In the genomic region with DNA sequence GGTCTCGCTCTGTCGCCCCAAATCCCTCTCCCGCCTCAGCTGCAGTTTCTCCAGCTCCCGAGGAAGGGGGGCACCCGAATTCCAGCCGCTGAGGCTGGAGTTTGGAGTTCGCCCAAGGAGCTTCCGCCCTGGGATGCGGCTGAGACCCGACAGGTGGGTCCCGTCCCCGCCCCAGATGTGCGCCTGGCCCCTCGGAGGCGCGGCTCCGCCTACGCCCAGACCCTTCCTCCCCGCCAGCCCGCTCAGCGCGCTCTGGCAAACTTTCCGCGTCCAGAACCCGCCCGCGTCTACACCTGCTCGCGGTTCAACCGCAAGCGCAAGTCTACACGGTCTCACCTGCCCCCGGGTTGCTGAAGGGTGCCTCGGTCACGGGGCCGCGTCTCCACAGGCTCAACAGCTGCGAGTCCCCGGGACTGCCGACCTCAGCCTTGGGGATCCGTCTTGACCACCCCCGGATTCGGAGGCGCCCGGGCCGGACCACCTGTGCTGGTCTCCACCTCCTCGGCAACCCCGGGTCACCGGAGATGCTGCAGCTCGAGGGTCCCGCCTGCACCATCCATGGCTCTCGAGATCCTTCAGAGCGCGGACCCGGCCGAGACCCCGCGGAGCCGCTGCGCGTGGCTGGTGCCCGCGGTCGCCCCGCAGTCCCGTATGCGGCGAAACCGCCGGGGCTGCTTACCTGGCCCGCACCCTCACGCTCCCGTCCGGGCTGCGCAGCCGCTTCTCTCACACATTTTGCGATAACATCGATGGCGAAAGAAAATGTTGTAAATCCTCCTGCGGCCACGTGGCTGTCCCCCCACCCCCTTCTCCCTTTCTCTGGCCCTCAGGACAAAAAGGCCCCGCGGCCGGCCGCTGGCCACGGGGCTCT, we compare ENCODE assay signal across 7 cellular contexts.
DNase-seq lines count a peak whose midpoint lies in the region; ATAC-seq and TF ChIP-seq lines count a peak whose summit lies in the region.

No MANE protein-coding gene starts in this region.

- H2AFZ ChIP-seq in neuronal stem cell (ENCODE audit: low read length) = peak overlapping the region; percentile 86

- TF ChIP-seq CTCF in epithelial cell of proximal tubule (conservative IDR thresholded peaks at IDR 0.05; ENCODE audit: low read depth, low read length) = no peak

- peak overlapping the region; percentile 87 for H3K14ac ChIP-seq in neuronal stem cell (ENCODE audit: low read length)

- peak; percentile 11 for ATAC-seq in GM19351 (IDR thresholded peaks at IDR 0.05; ENCODE audit: unreplicated experiment)
- ATAC-seq in HG03095 (IDR thresholded peaks at IDR 0.05; ENCODE audit: unreplicated experiment) = peak; percentile 11
- peak; percentile 50 for ATAC-seq in T-helper 17 cell

- peak overlapping the region; percentile 80 for H3K9ac ChIP-seq in neuronal stem cell (ENCODE audit: low read depth, low read length, poor library complexity)

- peak overlapping the region; percentile 65 for H3K4me3 ChIP-seq in epithelial cell of proximal tubule (ENCODE audit: low read depth, low read length)
- H3K4me3 ChIP-seq in neuronal stem cell (ENCODE audit: low read length in 2 of 2) = peak overlapping the region; percentile 67 to 80

- H3K79me1 ChIP-seq in neuronal stem cell (ENCODE audit: low read depth, low read length) = no peaks in the 10 kb centered on the region

- H4K8ac ChIP-seq in neuronal stem cell (ENCODE audit: low read depth, low read length) = no peak overlapping the region

- peaks cover 17 to 39% (median 27%) of the 10 kb centered on the region in 3 experiments for H3K27me3 ChIP-seq in neuronal stem cell (ENCODE audit: control insufficient read depth in 3 of 3, insufficient read depth in 3 of 3, low read depth in 1 of 3, low read length in 3 of 3)

- H4K91ac ChIP-seq in neuronal stem cell (ENCODE audit: low read depth, low read length, poor library complexity) = peak overlapping the region; percentile 65

- H3K9me3 ChIP-seq in T-helper 17 cell (ENCODE audit: control insufficient read depth, low read length, poor library complexity, severe bottlenecking) (no peaks in the 10 kb centered on the region), neuronal stem cell (replicated peaks in 1 of 2; ENCODE audit: control insufficient read depth in 2 of 2, insufficient read depth in 1 of 2, low read depth in 1 of 2, low read length in 2 of 2) (peaks cover 0 to 2% of the 10 kb centered on the region in 2 donors)

- peak overlapping the region; percentile 95 for H3K18ac ChIP-seq in neuronal stem cell (ENCODE audit: low read length)

- no CpG with 5 or more reads among the region's 86 CpGs for WGBS in neuronal stem cell (ENCODE audit: extremely low coverage in 2 of 2, insufficient read length in 2 of 2, insufficient replicate concordance in 1 of 2), 2 donors

- H2BK120ac ChIP-seq in neuronal stem cell (ENCODE audit: low read depth, low read length) = no peak overlapping the region

- no peak for TF ChIP-seq POLR2A in erythroblast (IDR thresholded peaks at IDR 0.05; ENCODE audit: low read length)

- no peak overlapping the region for H2BK12ac ChIP-seq in neuronal stem cell (ENCODE audit: low read length)

- H3K27ac ChIP-seq in neuronal stem cell (replicated peaks; ENCODE audit: low read length) = no peak overlapping the region

- H3K4me1 Mint-ChIP-seq in T-helper 17 cell = peaks cover 17% of the 10 kb centered on the region

- peak overlapping the region; percentile 71 for H3K23ac ChIP-seq in neuronal stem cell (ENCODE audit: low read depth, low read length, poor library complexity)

- peaks cover 32 to 40% of the 10 kb centered on the region in 2 donors for H3K4me1 ChIP-seq in neuronal stem cell (ENCODE audit: control insufficient read depth in 2 of 2, insufficient read depth in 1 of 2, low read depth in 1 of 2, low read length in 2 of 2)

- H3K27me3 Mint-ChIP-seq in T-helper 17 cell = peaks cover 23% of the 10 kb centered on the region

- peak overlapping the region; percentile 19 for H2BK15ac ChIP-seq in neuronal stem cell (ENCODE audit: low read length)

- H3K36me3 ChIP-seq in neuronal stem cell (replicated peaks in 1 of 2; ENCODE audit: control insufficient read depth in 2 of 2, insufficient read depth in 2 of 2, low read length in 2 of 2) = no peaks in the 10 kb centered on the region

- no peak overlapping the region for H3K27ac Mint-ChIP-seq in T-helper 17 cell

- no peak overlapping the region for H3K4ac ChIP-seq in neuronal stem cell (ENCODE audit: low read length)

- H2AK5ac ChIP-seq in neuronal stem cell (ENCODE audit: low read depth, low read length) = peak overlapping the region; percentile 95

- H3K4me2 ChIP-seq in neuronal stem cell (ENCODE audit: insufficient read depth, low read length, poor library complexity, severe bottlenecking) = peak overlapping the region; percentile 100

- peak; percentile 17 to 25 (median 19) for DNase-seq in T-helper 17 cell
- DNase-seq in epithelial cell of proximal tubule (ENCODE audit: low read depth) = no peak
- no peak for DNase-seq in neuronal stem cell (ENCODE audit: low spot score)
- no peak for DNase-seq in erythroblast (lab: John Stamatoyannopoulos, UW)
- no peak for DNase-seq in NCI-H1092 treated with DMSO at 0.1 percent for 48 hours (lab: John Stamatoyannopoulos, UW)

- H3K36me3 Mint-ChIP-seq in T-helper 17 cell (ENCODE audit: low read depth) = peaks cover 2% of the 10 kb centered on the region

- H2BK5ac ChIP-seq in neuronal stem cell (ENCODE audit: low read length) = peak overlapping the region; percentile 7

- peak overlapping the region; percentile 96 for H3K4me3 Mint-ChIP-seq in T-helper 17 cell

Comparison
In these comparisons a context has a peak if more than half of its experiments do, and no peak if none do; other contexts are left out.
1. DNase-seq: peak in T-helper 17 cell (3 of 3); none in epithelial cell of proximal tubule (single experiment), neuronal stem cell (single experiment), erythroblast (0 of 2) and NCI-H1092 treated with DMSO at 0.1 percent for 48 hours (single experiment).
2. Peak in every context shown above with its lines, with median percentiles within 50 percentile points of each other: ATAC-seq.